Comparison of ENCODE assay signal across 9 cellular contexts in genomic region chr5:77935516-77936364, GRCh38.
DNase-seq lines count a peak whose midpoint lies in the region; ATAC-seq and TF ChIP-seq lines count a peak whose summit lies in the region.
"Had no signal": no experiment of that assay in that cellular context is flagged by ENCODE, and none has a peak within 500 bp of the region (broad histone marks: within the 10 kb centered on the region; RNA-seq: fewer than 3 reads in every experiment).

No MANE protein-coding gene starts in this region.

- H3K9ac ChIP-seq in MM.1S (ENCODE audit: low read length) = no peak overlapping the region

- no peaks in the 10 kb centered on the region for H3K36me3 ChIP-seq in CD4-positive, CD25-positive, alpha-beta regulatory T cell (ENCODE audit: control insufficient read depth, insufficient read depth, low read length)
- H3K36me3 ChIP-seq in MM.1S (replicated peaks; ENCODE audit: insufficient read depth, low read length) = no peaks in the 10 kb centered on the region

- H3K4me1 Mint-ChIP-seq in CD4-positive, CD25-positive, alpha-beta regulatory T cell = peaks cover 0 to 12% (median 9%) of the 10 kb centered on the region in 4 donors
- peaks cover 18% of the 10 kb centered on the region for H3K4me1 Mint-ChIP-seq in activated naive CD8-positive, alpha-beta T cell treated with anti-CD3 and anti-CD28 coated beads, Interleukin-2, amount 50 U/mL, for 24 hours

- H3K27ac ChIP-seq in CD4-positive, CD25-positive, alpha-beta regulatory T cell (ENCODE audit: insufficient read depth, low read length, poor library complexity, severe bottlenecking) = no peak overlapping the region
- peak overlapping the region; percentile 36; the same call in 1 of the 2 replicates for H3K27ac ChIP-seq in MM.1S (ENCODE audit: low read length)

- no peaks in the 10 kb centered on the region for H3K9me3 ChIP-seq in CD4-positive, CD25-positive, alpha-beta regulatory T cell (ENCODE audit: control insufficient read depth in 2 of 2, low read length in 2 of 2)
- no peaks in the 10 kb centered on the region for H3K9me3 ChIP-seq in MM.1S (replicated peaks; ENCODE audit: insufficient read depth, low read length)

- peak in 1 of 3 donors; percentile 61 for DNase-seq in CD4-positive, CD25-positive, alpha-beta regulatory T cell
- DNase-seq in MM.1S = peak; percentile 50
- no peak for DNase-seq in activated naive CD8-positive, alpha-beta T cell treated with anti-CD3 and anti-CD28 coated beads, Interleukin-2, amount 50 U/mL, for 24 hours
- no peak for DNase-seq in NCI-H1092 (lab: John Stamatoyannopoulos, UW)
- DNase-seq in C1 segment of cervical spinal cord (lab: John Stamatoyannopoulos, UW) = no peak
- no peak for DNase-seq in NCI-H128 (lab: John Stamatoyannopoulos, UW; ENCODE audit: unreplicated experiment)
- no peak for DNase-seq in midbrain (lab: John Stamatoyannopoulos, UW)

- H4K20me1 ChIP-seq in MM.1S (ENCODE audit: insufficient read depth, low read length) = no peaks in the 10 kb centered on the region

- peak overlapping the region in 1 of 4 donors; percentile 11 for H3K4me3 Mint-ChIP-seq in CD4-positive, CD25-positive, alpha-beta regulatory T cell
- no peak overlapping the region for H3K4me3 Mint-ChIP-seq in activated naive CD8-positive, alpha-beta T cell treated with anti-CD3 and anti-CD28 coated beads, Interleukin-2, amount 50 U/mL, for 24 hours
- H3K4me3 Mint-ChIP-seq: neural crest cell had no signal

- H3K27me3 ChIP-seq in CD4-positive, CD25-positive, alpha-beta regulatory T cell (ENCODE audit: control insufficient read depth, insufficient read depth, low read length) = peaks cover 4% of the 10 kb centered on the region
- H3K27me3 ChIP-seq in MM.1S (replicated peaks; ENCODE audit: insufficient read depth, low read length) = no peaks in the 10 kb centered on the region

- H3K9me3 Mint-ChIP-seq in CD4-positive, CD25-positive, alpha-beta regulatory T cell = peaks cover 0 to 3% (median 0%) of the 10 kb centered on the region in 7 donors
- H3K9me3 Mint-ChIP-seq in activated naive CD8-positive, alpha-beta T cell treated with anti-CD3 and anti-CD28 coated beads, Interleukin-2, amount 50 U/mL, for 24 hours = no peaks in the 10 kb centered on the region

- no peaks in the 10 kb centered on the region for H3K79me2 ChIP-seq in MM.1S (ENCODE audit: low read length)

- peak; percentile 37 to 58 for ATAC-seq in CD4-positive, CD25-positive, alpha-beta regulatory T cell (ENCODE audit: low read depth in 2 of 2)
- peak; percentile 55 for ATAC-seq in GM21381 (IDR thresholded peaks at IDR 0.05; ENCODE audit: unreplicated experiment)
- peak; percentile 54 for ATAC-seq in activated naive CD8-positive, alpha-beta T cell treated with anti-CD3 and anti-CD28 coated beads, Interleukin-2, amount 50 U/mL, for 24 hours

- H3K4me3 ChIP-seq in CD4-positive, CD25-positive, alpha-beta regulatory T cell (ENCODE audit: low read depth, low read length) = no peak overlapping the region
- no peak overlapping the region for H3K4me3 ChIP-seq in MM.1S (ENCODE audit: low read length)

- H3K4me2 ChIP-seq in MM.1S (ENCODE audit: low read depth, low read length) = peak overlapping the region; percentile 28; the same call in 1 of the 2 replicates

- no peaks in the 10 kb centered on the region for H3K9me2 ChIP-seq in MM.1S (replicated peaks; ENCODE audit: insufficient read depth, low read length)

- peak overlapping the region in 1 of 3 donors; percentile 32 for H3K27ac Mint-ChIP-seq in CD4-positive, CD25-positive, alpha-beta regulatory T cell
- H3K27ac Mint-ChIP-seq in activated naive CD8-positive, alpha-beta T cell treated with anti-CD3 and anti-CD28 coated beads, Interleukin-2, amount 50 U/mL, for 24 hours = peak overlapping the region; percentile 59

- peaks cover 19% of the 10 kb centered on the region for H3K27me3 Mint-ChIP-seq in CD4-positive, CD25-positive, alpha-beta regulatory T cell
- peaks cover 22% of the 10 kb centered on the region for H3K27me3 Mint-ChIP-seq in activated naive CD8-positive, alpha-beta T cell treated with anti-CD3 and anti-CD28 coated beads, Interleukin-2, amount 50 U/mL, for 24 hours

- TF ChIP-seq CTCF in MM.1S (IDR thresholded peaks at IDR 0.05; ENCODE audit: low read length) = no peak

- H3F3A ChIP-seq in MM.1S (ENCODE audit: insufficient read depth, low read length) = peaks cover 17% of the 10 kb centered on the region; the same call in 1 of the 2 replicates

- no peak overlapping the region for H2AFZ ChIP-seq in MM.1S (ENCODE audit: low read length)

- no peaks in the 10 kb centered on the region for H3K4me1 ChIP-seq in CD4-positive, CD25-positive, alpha-beta regulatory T cell (ENCODE audit: control insufficient read depth, insufficient read depth, low read length, poor library complexity, severe bottlenecking)
- peaks cover 19% of the 10 kb centered on the region for H3K4me1 ChIP-seq in MM.1S (ENCODE audit: low read length)

- H3K36me3 Mint-ChIP-seq in CD4-positive, CD25-positive, alpha-beta regulatory T cell = no peaks in the 10 kb centered on the region
- no peaks in the 10 kb centered on the region for H3K36me3 Mint-ChIP-seq in activated naive CD8-positive, alpha-beta T cell treated with anti-CD3 and anti-CD28 coated beads, Interleukin-2, amount 50 U/mL, for 24 hours (ENCODE audit: low read depth)
